In genomic region chr7:158296798-158297104, GRCh38 we compare ENCODE assay signal across 12 cellular contexts.
DNase-seq lines count a peak whose midpoint lies in the region; ATAC-seq lines count a peak whose summit lies in the region.
"Had no signal": no experiment of that assay in that cellular context is flagged by ENCODE, and none has a peak within 500 bp of the region (broad histone marks: within the 10 kb centered on the region; RNA-seq: fewer than 3 reads in every experiment).

No MANE protein-coding gene starts in this region.

- no peak for ATAC-seq in GM21786 (IDR thresholded peaks at IDR 0.05; ENCODE audit: unreplicated experiment)
- ATAC-seq: GM23338, HepG2 had no signal

- peak; percentile 32 for DNase-seq in activated CD8-positive, alpha-beta memory T cell treated with anti-CD3 and anti-CD28 coated beads for 24 hours
- no peak for DNase-seq in activated CD8-positive, alpha-beta memory T cell treated with anti-CD3 and anti-CD28 coated beads, Interleukin-2, amount 50 U/mL, for 48 hours
- peak; percentile 28 for DNase-seq in cerebellar cortex (ENCODE audit: low spot score)
- peak; percentile 74 for DNase-seq in mesenteric fat pad (ENCODE audit: low spot score)
- DNase-seq in stimulated activated CD4-positive, alpha-beta T cell treated with anti-CD3 and anti-CD28 coated beads, Interleukin-2, amount 100 ng/mL, for 24 hours: no peak
- no peak for DNase-seq in NCI-H510A treated with DMSO at 0.1 percent for 48 hours (lab: John Stamatoyannopoulos, UW)
- DNase-seq: CD4-positive, CD25-positive, alpha-beta regulatory T cell; DMS53; H7 had no signal

Comparison
In these comparisons a context has a peak if more than half of its experiments do, and no peak if none do; other contexts are left out.
1. DNase-seq: peak in activated CD8-positive, alpha-beta memory T cell treated with anti-CD3 and anti-CD28 coated beads for 24 hours (single experiment), cerebellar cortex (single experiment) and mesenteric fat pad (single experiment); none in activated CD8-positive, alpha-beta memory T cell treated with anti-CD3 and anti-CD28 coated beads, Interleukin-2, amount 50 U/mL, for 48 hours (single experiment), stimulated activated CD4-positive, alpha-beta T cell treated with anti-CD3 and anti-CD28 coated beads, Interleukin-2, amount 100 ng/mL, for 24 hours (0 of 2) and NCI-H510A treated with DMSO at 0.1 percent for 48 hours (single experiment).